In the genomic region with DNA sequence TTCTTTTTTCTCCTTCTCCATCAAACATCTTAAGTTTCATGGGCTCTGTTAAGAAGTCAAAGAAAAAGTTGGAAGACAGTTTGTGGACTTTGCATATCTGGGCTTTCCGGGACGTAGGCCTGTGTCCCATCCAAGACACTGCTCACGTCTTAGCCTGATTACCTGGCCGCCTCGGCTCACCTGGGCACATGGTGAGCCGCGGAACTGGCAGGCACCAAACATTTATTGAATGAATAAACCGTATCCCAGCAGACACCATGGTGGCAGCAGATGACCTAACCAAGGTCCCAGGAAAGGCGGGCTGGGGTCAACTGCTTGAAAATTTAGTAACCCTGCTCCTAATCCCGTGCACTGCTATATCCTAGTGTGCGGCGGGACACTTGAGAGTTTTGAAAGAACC, we compare ENCODE assay signal across 9 cellular contexts. TPM values are rescaled to one million over a fixed set of nuclear protein-coding genes. Genes with fewer than 3 reads are reported as not detected.
DNase-seq lines count a peak whose midpoint lies in the region; ATAC-seq, FAIRE-seq and TF ChIP-seq lines count a peak whose summit lies in the region.
"Had no signal": no experiment of that assay in that cellular context is flagged by ENCODE, and none has a peak within 500 bp of the region (broad histone marks: within the 10 kb centered on the region; RNA-seq: fewer than 3 reads in every experiment).

No MANE protein-coding gene starts in this region.

- H4K20me1 ChIP-seq in SK-N-SH (ENCODE audit: insufficient read depth), result peaks cover 4% of the 10 kb centered on the region; the same call in 1 of the 2 replicates

- intact Hi-C loops in kidney (cut with DNase I) (no loop called here), stomach (cut with DNase I; ENCODE audit: low total_unique reads) (no loop called here)

- CTCF ChIA-PET in SK-N-SH (lab: Yijun Ruan, JAX), result no interaction called here

- no peak for ATAC-seq in SK-N-SH treated with all-trans-retinoic acid at 6 μM for 48 hours
- no peak for ATAC-seq in activated naive CD8-positive, alpha-beta T cell treated with anti-CD3 and anti-CD28 coated beads, Interleukin-2, amount 10 ng/mL, durations not matched to agents 7 days and 5 days (ENCODE audit: low read depth)
- ATAC-seq in HG03159 (IDR thresholded peaks at IDR 0.05; ENCODE audit: unreplicated experiment), result no peak
- no peak for ATAC-seq in left lobe of liver

- POLR2A ChIA-PET in SK-N-SH (lab: Yijun Ruan, JAX), result no interaction called here
- POLR2A ChIA-PET in activated naive CD8-positive, alpha-beta T cell treated with anti-CD3 and anti-CD28 coated beads, Interleukin-2, amount 10 ng/mL, durations not matched to agents 7 days and 5 days (lab: Charles Lee), result no interaction called here

- H3K27ac ChIP-seq in SK-N-SH (ENCODE audit: low read depth in 2 of 2, low read length in 1 of 2) (no peak overlapping the region; a peak in 1 of 4 replicates), kidney (ENCODE audit: low read depth in 2 of 2, low read length in 2 of 2) (no peak overlapping the region), stomach (peak overlapping the region; percentile 72 to 100 (median 99))
- H3K27ac ChIP-seq: 22Rv1 had no signal

- TF ChIP-seq EP300 in SK-N-SH (IDR thresholded peaks at IDR 0.05; ENCODE audit: borderline replicate concordance in 1 of 2, low read depth in 1 of 2, low read length in 1 of 2), result no peak
- no peak for TF ChIP-seq EP300 in stomach (IDR thresholded peaks at IDR 0.05)

- no peaks in the 10 kb centered on the region for H3K9me2 ChIP-seq in SK-N-SH

- peak overlapping the region; percentile 85 for H3K4me3 Mint-ChIP-seq in activated naive CD8-positive, alpha-beta T cell treated with anti-CD3 and anti-CD28 coated beads, Interleukin-2, amount 10 ng/mL, durations not matched to agents 7 days and 5 days

- no peak for TF ChIP-seq RAD21 in SK-N-SH (IDR thresholded peaks at IDR 0.05; ENCODE audit: low read length)

- H2AFZ ChIP-seq in SK-N-SH (ENCODE audit: low read depth), result peak overlapping the region; percentile 72; the same call in 1 of the 2 replicates

- H3K27ac Mint-ChIP-seq in activated naive CD8-positive, alpha-beta T cell treated with anti-CD3 and anti-CD28 coated beads, Interleukin-2, amount 10 ng/mL, durations not matched to agents 7 days and 5 days, result peak overlapping the region; percentile 85

- peaks cover 0 to 14% of the 10 kb centered on the region in 2 experiments; a peak in 2 of 4 replicates for H3K4me1 ChIP-seq in SK-N-SH (ENCODE audit: control insufficient read depth in 1 of 2, insufficient read depth in 2 of 2, low read depth in 1 of 2, low read length in 1 of 2)
- H3K4me1 ChIP-seq in kidney (ENCODE audit: control insufficient read depth in 1 of 2, insufficient read depth in 1 of 2, low read depth in 1 of 2, low read length in 2 of 2), result no peaks in the 10 kb centered on the region
- peaks cover 4 to 13% (median 9%) of the 10 kb centered on the region in 4 donors for H3K4me1 ChIP-seq in stomach

- H3K4me1 Mint-ChIP-seq in activated naive CD8-positive, alpha-beta T cell treated with anti-CD3 and anti-CD28 coated beads, Interleukin-2, amount 10 ng/mL, durations not matched to agents 7 days and 5 days, result peaks cover 20% of the 10 kb centered on the region

- peaks cover 13% of the 10 kb centered on the region for H3F3A ChIP-seq in SK-N-SH (replicated peaks; ENCODE audit: insufficient read depth)

- peaks cover 24% of the 10 kb centered on the region for H3K79me2 ChIP-seq in SK-N-SH (ENCODE audit: insufficient read depth)

- no peak for FAIRE-seq in kidney (lab: Jason Lieb, UNC)
- no peak for FAIRE-seq in D721Med (lab: Jason Lieb, UNC)

- peak overlapping the region; percentile 60 to 69 for H3K4me3 ChIP-seq in SK-N-SH (ENCODE audit: low read depth in 2 of 2, low read length in 1 of 2)
- H3K4me3 ChIP-seq in kidney (ENCODE audit: low read length in 2 of 2), result peak overlapping the region; percentile 67 to 70
- peak overlapping the region; percentile 68 to 89 (median 81) for H3K4me3 ChIP-seq in stomach

- no peaks in the 10 kb centered on the region for H3K9me3 ChIP-seq in SK-N-SH
- no peaks in the 10 kb centered on the region for H3K9me3 ChIP-seq in kidney (ENCODE audit: control insufficient read depth in 1 of 2, low read length in 2 of 2)
- no peaks in the 10 kb centered on the region for H3K9me3 ChIP-seq in stomach

- H3K9me3 Mint-ChIP-seq in activated naive CD8-positive, alpha-beta T cell treated with anti-CD3 and anti-CD28 coated beads, Interleukin-2, amount 10 ng/mL, durations not matched to agents 7 days and 5 days, result no peaks in the 10 kb centered on the region

- peak overlapping the region; percentile 72 for H3K9ac ChIP-seq in SK-N-SH
- H3K9ac ChIP-seq in kidney (ENCODE audit: low read length in 2 of 2), result peak overlapping the region; percentile 55 to 75

- TF ChIP-seq CTCF in SK-N-SH (IDR thresholded peaks at IDR 0.05) (no peak), kidney (IDR thresholded peaks at IDR 0.05; ENCODE audit: borderline replicate concordance, extremely low read depth, insufficient read depth) (no peak), stomach (IDR thresholded peaks at IDR 0.05) (no peak), D721Med (IDR thresholded peaks at IDR 0.05; ENCODE audit: insufficient read depth, missing control alignments) (no peak)

- WGBS in SK-N-SH (ENCODE audit: low lambda C conversion rate), result 72% methylated on average over 12 of the region's 12 CpGs
- WGBS in stomach, 5 donors, result 35 to 44% (median 43%) methylated on average over 12 of the region's 12 CpGs

- peaks cover 8% of the 10 kb centered on the region for H3K36me3 Mint-ChIP-seq in activated naive CD8-positive, alpha-beta T cell treated with anti-CD3 and anti-CD28 coated beads, Interleukin-2, amount 10 ng/mL, durations not matched to agents 7 days and 5 days

- H3K27me3 ChIP-seq in SK-N-SH (ENCODE audit: insufficient read depth), result no peaks in the 10 kb centered on the region
- H3K27me3 ChIP-seq in stomach, result no peaks in the 10 kb centered on the region

- H3K27me3 Mint-ChIP-seq in activated naive CD8-positive, alpha-beta T cell treated with anti-CD3 and anti-CD28 coated beads, Interleukin-2, amount 10 ng/mL, durations not matched to agents 7 days and 5 days, result no peaks in the 10 kb centered on the region

- DNase-seq in SK-N-SH (no peak), kidney (no peak), stomach (no peak), D721Med (ENCODE audit: insufficient read length, low spot score) (no peak), left lobe of liver (ENCODE audit: low spot score) (no peak)
- DNase-seq in activated naive CD8-positive, alpha-beta T cell treated with anti-CD3 and anti-CD28 coated beads, Interleukin-2, amount 10 ng/mL, durations not matched to agents 7 days and 5 days, result no peak

- no peak for TF ChIP-seq POLR2A in stomach (IDR thresholded peaks at IDR 0.05)

- H3K36me3 ChIP-seq in SK-N-SH (replicated peaks in 1 of 2; ENCODE audit: control insufficient read depth in 1 of 2, insufficient read depth in 2 of 2, low read length in 1 of 2), result peaks cover 0 to 9% of the 10 kb centered on the region in 2 experiments
- no peaks in the 10 kb centered on the region for H3K36me3 ChIP-seq in kidney (ENCODE audit: control insufficient read depth in 1 of 2, insufficient read depth in 2 of 2, low read length in 2 of 2)
- no peaks in the 10 kb centered on the region for H3K36me3 ChIP-seq in stomach

- peak overlapping the region; percentile 74 for H3K4me2 ChIP-seq in SK-N-SH

TF ChIP-seq in SK-N-SH, 30 proteins besides CTCF, POLR2A, EP300 and RAD21 (continues in another document):
- TF ChIP-seq GABPA (IDR thresholded peaks at IDR 0.05; ENCODE audit: low read depth), result no peak
- TF ChIP-seq CHD2 (IDR thresholded peaks at IDR 0.05; ENCODE audit: low read length, partially characterized antibody), result no peak
- TF ChIP-seq NRF1 (IDR thresholded peaks at IDR 0.05; ENCODE audit: low read depth, low read length), result no peak
- TF ChIP-seq MXI1 (IDR thresholded peaks at IDR 0.05; ENCODE audit: low read depth, low read length), result no peak
- TF ChIP-seq YY1 (IDR thresholded peaks at IDR 0.05; ENCODE audit: low read depth), result no peak
- no peak for TF ChIP-seq RFX5 (IDR thresholded peaks at IDR 0.05; ENCODE audit: low read length)
- no peak for TF ChIP-seq POLR2AphosphoS5 (IDR thresholded peaks at IDR 0.05; ENCODE audit: low read depth, low read length)
- TF ChIP-seq TEAD4 (IDR thresholded peaks at IDR 0.05; ENCODE audit: borderline replicate concordance, insufficient read depth), result no peak

TF ChIP-seq in SK-N-SH treated with all-trans-retinoic acid at 6 μM for 48 hours, 23 proteins besides CTCF, POLR2A, EP300 and RAD21 (continues in another document):
- TF ChIP-seq ZNF70 (CRISPR knock-in tag; IDR thresholded peaks at IDR 0.05) (no peak), ESRRG (CRISPR knock-in tag; IDR thresholded peaks at IDR 0.05) (no peak), ZNF565 (CRISPR knock-in tag; conservative IDR thresholded peaks at IDR 0.05; ENCODE audit: low read depth) (no peak)

RNA-seq across cellular contexts. Expression of a gene that starts 35.6 kb away (rescaled TPM):
- polyA plus RNA-seq in SK-N-SH (2012; rRNA removed) (1,011 and 1,562 TPM in 2 replicates), kidney (ENCODE audit: insufficient read depth, low read depth, low replicate concordance) (867 TPM), stomach (100 to 1,000 TPM; 794 to 911 (median 842) TPM)
- polyA plus RNA-seq in SK-N-SH (2012; cell fraction: cytosol; rRNA removed), result 1,261 and 1,880 TPM in 2 replicates
- polyA plus RNA-seq in SK-N-SH (2012; cell fraction: nucleus; rRNA removed), result 1,323 and 1,902 TPM in 2 replicates
- 100 to 1,000 TPM; 912 to 979 TPM for total RNA-seq in activated naive CD8-positive, alpha-beta T cell treated with anti-CD3 and anti-CD28 coated beads, Interleukin-2, amount 10 ng/mL, durations not matched to agents 7 days and 5 days
- total RNA-seq in kidney (792 TPM), stomach (1,000 to 10,000 TPM in 1 of 5 donors, 100 to 1,000 TPM in 4; 306 to 1,010 (median 502) TPM), left lobe of liver (305 TPM)

RNA-seq across cellular contexts. Expression of a gene that starts 37.4 kb away (rescaled TPM):
- polyA plus RNA-seq in SK-N-SH (2012; rRNA removed) (1.2 and 1.5 TPM in 2 replicates), kidney (ENCODE audit: insufficient read depth, low read depth, low replicate concordance) (0.37 TPM), stomach (under 1 TPM in 1 of 3 donors, not detected in 2; 0.15 TPM)
- 0.91 and 1.0 TPM in 2 replicates for polyA plus RNA-seq in SK-N-SH (2012; cell fraction: cytosol; rRNA removed)
- polyA plus RNA-seq in SK-N-SH (2012; cell fraction: nucleus; rRNA removed), result 2.7 and 3.3 TPM in 2 replicates
- 1 to 10 TPM; 1.0 to 1.6 TPM for total RNA-seq in activated naive CD8-positive, alpha-beta T cell treated with anti-CD3 and anti-CD28 coated beads, Interleukin-2, amount 10 ng/mL, durations not matched to agents 7 days and 5 days
- total RNA-seq in kidney (0.88 TPM), stomach (10 to 100 TPM in 1 of 5 donors, 1 to 10 TPM in 1, under 1 TPM in 1, not detected in 2; 0.92 to 45.5 (median 2.6) TPM), left lobe of liver (0.35 TPM)

Comparison
In these comparisons a context has a peak if more than half of its experiments do, and no peak if none do; other contexts are left out.
1. H3K27ac ChIP-seq: peak in stomach (5 of 5); none in SK-N-SH (0 of 2) and kidney (0 of 2).
2. Peak in every context shown above with its lines, with median percentiles within 50 percentile points of each other: H3K4me3 ChIP-seq.